In the genomic region with DNA sequence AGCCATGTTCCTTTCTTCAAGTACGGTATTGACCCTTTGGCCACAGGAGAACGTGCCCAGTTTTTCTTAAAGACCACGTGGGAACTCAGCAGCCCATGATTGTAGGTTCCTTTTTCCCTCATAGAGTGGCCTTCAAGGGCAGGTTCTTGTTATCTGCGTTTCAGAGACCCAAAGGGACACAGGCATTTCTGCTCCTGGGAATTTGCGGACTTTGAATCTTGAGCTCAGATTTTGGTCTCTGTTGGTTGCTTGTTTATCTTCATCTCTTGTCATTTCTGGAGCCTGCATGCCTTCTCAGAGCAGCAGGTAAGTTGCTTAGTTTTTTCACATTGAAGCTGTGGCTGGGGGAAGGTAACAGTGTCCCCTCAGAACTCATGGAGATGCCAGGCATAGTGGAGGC, we compare ENCODE assay signal across 13 cellular contexts. TPM values are rescaled to one million over a fixed set of nuclear protein-coding genes. Genes with fewer than 3 reads are reported as not detected.
DNase-seq lines count a peak whose midpoint lies in the region; ATAC-seq and TF ChIP-seq lines count a peak whose summit lies in the region.
"Had no signal": no experiment of that assay in that cellular context is flagged by ENCODE, and none has a peak within 500 bp of the region (broad histone marks: within the 10 kb centered on the region; RNA-seq: fewer than 3 reads in every experiment).

No MANE protein-coding gene starts in this region.

- no peak overlapping the region for H2AFZ ChIP-seq in osteoblast (ENCODE audit: low read length)

- intact Hi-C loops in CD4-positive, alpha-beta T cell (cut with DNase I, micrococcal nuclease): no loop called here

- no peak for TF ChIP-seq CTCF in CD4-positive, alpha-beta T cell (IDR thresholded peaks at IDR 0.05)
- TF ChIP-seq CTCF in brain (conservative IDR thresholded peaks at IDR 0.05): no peak
- TF ChIP-seq CTCF in osteoblast (IDR thresholded peaks at IDR 0.05; ENCODE audit: extremely low read depth, low read depth, low read length): no peak

- H3K27me3 Mint-ChIP-seq in CD4-positive, alpha-beta T cell: no peaks in the 10 kb centered on the region
- no peaks in the 10 kb centered on the region for H3K27me3 Mint-ChIP-seq in brain

- H3K36me3 ChIP-seq in KOPT-K1 (ENCODE audit: insufficient read depth, low read length) (peaks cover 43% of the 10 kb centered on the region), osteoblast (ENCODE audit: insufficient read depth, low read length) (no peaks in the 10 kb centered on the region)

- H3K4me3 ChIP-seq in osteoblast (ENCODE audit: insufficient read depth, low read length): no peak overlapping the region
- H3K4me3 ChIP-seq: HAP-1 had no signal

- ATAC-seq in CD4-positive, alpha-beta T cell (ENCODE audit: poor library complexity): no peak
- ATAC-seq in GM18520 (IDR thresholded peaks at IDR 0.05; ENCODE audit: unreplicated experiment) (no peak), HG03521 (IDR thresholded peaks at IDR 0.05; ENCODE audit: unreplicated experiment) (no peak)

- H3K36me3 Mint-ChIP-seq in CD4-positive, alpha-beta T cell (ENCODE audit: low read depth): peaks cover 69% of the 10 kb centered on the region
- H3K36me3 Mint-ChIP-seq in brain: peaks cover 62% of the 10 kb centered on the region

- DNase-seq in CD4-positive, alpha-beta T cell: no peak
- DNase-seq in osteoblast (ENCODE audit: insufficient read length, low spot score, missing footprints): no peak
- DNase-seq in HuH-7 (ENCODE audit: low spot score): no peak
- DNase-seq in NCI-H1436 (lab: John Stamatoyannopoulos, UW): no peak
- DNase-seq: COR-L47; islet precursor cell; stimulated activated CD4-positive, alpha-beta T cell treated with anti-CD3 and anti-CD28 coated beads, Interleukin-12 subunit alpha, Interleukin-12 subunit beta, amount 100 ng/mL, for 4 hours; stimulated activated CD8-positive, alpha-beta memory T cell treated with anti-CD3 and anti-CD28 coated beads, Interleukin-4, amount 100 ng/mL, for 48 hours had no signal

- no peaks in the 10 kb centered on the region for H3K4me1 ChIP-seq in osteoblast (ENCODE audit: insufficient read depth, low read length)
- H3K4me1 ChIP-seq: HAP-1 had no signal

- no peak overlapping the region for H3K4me3 Mint-ChIP-seq in CD4-positive, alpha-beta T cell
- H3K4me3 Mint-ChIP-seq in brain: peak overlapping the region in 1 of 5 experiments; percentile 14

- no peaks in the 10 kb centered on the region for H3K27me3 ChIP-seq in CD4-positive, alpha-beta T cell (ENCODE audit: control insufficient read depth, insufficient read depth, low read length)
- H3K27me3 ChIP-seq in osteoblast (ENCODE audit: insufficient read depth, low read length): no peaks in the 10 kb centered on the region

- peaks cover 75% of the 10 kb centered on the region for H3K4me1 Mint-ChIP-seq in CD4-positive, alpha-beta T cell (ENCODE audit: low read depth)
- H3K4me1 Mint-ChIP-seq in brain: peaks cover 41% of the 10 kb centered on the region

- no peaks in the 10 kb centered on the region for H3K9me3 Mint-ChIP-seq in CD4-positive, alpha-beta T cell
- peaks cover 0 to 10% (median 5%) of the 10 kb centered on the region in 5 experiments for H3K9me3 Mint-ChIP-seq in brain

- H3K27ac Mint-ChIP-seq in CD4-positive, alpha-beta T cell: peak overlapping the region; percentile 81
- peak overlapping the region in 3 of 5 experiments; percentile 66 to 93 (median 85) for H3K27ac Mint-ChIP-seq in brain

- H3K4me2 ChIP-seq in osteoblast (ENCODE audit: insufficient read depth, low read length): peak overlapping the region; percentile 55

- H4K20me1 ChIP-seq in osteoblast (ENCODE audit: insufficient read depth, low read length): peaks cover 51% of the 10 kb centered on the region

- no peaks in the 10 kb centered on the region for H3K9me3 ChIP-seq in CD4-positive, alpha-beta T cell (ENCODE audit: control insufficient read depth, low read length)
- H3K9me3 ChIP-seq in KOPT-K1 (ENCODE audit: insufficient read depth, low read length, poor library complexity, severe bottlenecking) (no peaks in the 10 kb centered on the region), osteoblast (ENCODE audit: low read depth, low read length) (no peaks in the 10 kb centered on the region)
- H3K9me3 ChIP-seq: HAP-1 had no signal

- CTCF ChIA-PET in CD4-positive, alpha-beta T cell (lab: Charles Lee): interaction anchor here (1.1 kb wide), 1 partner anchor 36 kb away, joined by 3 read pairs; no protein-coding TSS in a partner anchor

- POLR2A ChIA-PET in CD4-positive, alpha-beta T cell (lab: Charles Lee): interaction anchor here (0.7 to 1.0 kb wide), 4 partner anchors 11 to 559 kb away, joined by 3 to 7 read pairs (median 3); a partner anchor contains a TSS

- peak overlapping the region; percentile 25 for H3K27ac ChIP-seq in CD4-positive, alpha-beta T cell (ENCODE audit: low read depth, low read length)
- H3K27ac ChIP-seq in KOPT-K1 (ENCODE audit: low read depth, low read length, poor library complexity, severe bottlenecking) (peak overlapping the region; percentile 43), osteoblast (ENCODE audit: low read depth, low read length) (peak overlapping the region; percentile 35)

- H3K79me2 ChIP-seq in osteoblast (ENCODE audit: insufficient read depth, low read length): peaks cover 89% of the 10 kb centered on the region

RNA-seq across cellular contexts. Expression of a gene that starts 12.0 kb away (rescaled TPM):
- total RNA-seq in CD4-positive, alpha-beta T cell: 10 to 100 TPM; 18.4 to 21.0 TPM
- polyA plus RNA-seq in brain (ENCODE audit: insufficient read depth, low read depth, low replicate concordance): 46.6 TPM
- total RNA-seq in osteoblast: 13.8 and 14.8 TPM in 2 replicates

RNA-seq across cellular contexts. Expression of a gene that starts 37.7 kb away (rescaled TPM):
- 1 to 10 TPM; 4.0 to 4.8 TPM for total RNA-seq in CD4-positive, alpha-beta T cell
- polyA plus RNA-seq in brain (ENCODE audit: insufficient read depth, low read depth, low replicate concordance): 43.6 TPM
- total RNA-seq in osteoblast: 16.2 and 17.7 TPM in 2 replicates
